In the genomic region with DNA sequence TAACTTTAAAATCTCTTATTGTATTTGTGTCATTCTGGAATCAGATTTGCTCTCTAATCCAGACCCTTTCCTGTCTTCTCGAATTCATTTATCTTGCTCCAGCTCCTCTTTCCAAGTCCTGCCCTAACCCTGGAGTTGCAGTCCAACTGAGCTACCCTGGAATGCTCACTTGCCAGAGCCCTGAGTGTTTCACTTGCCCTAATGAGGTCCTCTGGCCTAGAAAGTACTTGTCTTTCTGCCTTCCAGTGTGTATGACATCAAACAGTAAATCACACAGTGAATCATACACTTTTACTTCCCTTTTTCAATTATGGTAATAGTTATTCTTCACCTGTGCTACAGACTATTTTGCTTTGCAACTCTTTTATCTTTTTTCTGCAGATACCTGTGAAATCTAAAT, we compare ENCODE assay signal across 7 cellular contexts.
A peak's percentile ranks its signal among the peaks of the same experiment; 100 is the strongest.
DNase-seq lines count a peak whose midpoint lies in the region; ATAC-seq, FAIRE-seq and TF ChIP-seq lines count a peak whose summit lies in the region.

No MANE protein-coding gene starts in this region.

- H3K4me3 ChIP-seq in bronchial epithelial cell (ENCODE audit: low read depth, low read length): no peak overlapping the region

- H3K27ac ChIP-seq in caudate nucleus (ENCODE audit: low read depth, low read length): no peak overlapping the region

- TF ChIP-seq CTCF in bronchial epithelial cell (IDR thresholded peaks at IDR 0.05; ENCODE audit: insufficient read depth, low read length, severe bottlenecking): no peak

- H3K4me1 Mint-ChIP-seq in stimulated activated effector memory CD8-positive, alpha-beta T cell treated with anti-CD3 and anti-CD28 coated beads, Interleukin-12 subunit alpha, Interleukin-12 subunit beta, amount 100 ng/mL, for 72 hours: peaks cover 51% of the 10 kb centered on the region

- no peaks in the 10 kb centered on the region for H3K36me3 ChIP-seq in bronchial epithelial cell (ENCODE audit: control insufficient read depth, insufficient read depth, low read length)

- H3K27ac Mint-ChIP-seq in stimulated activated effector memory CD8-positive, alpha-beta T cell treated with anti-CD3 and anti-CD28 coated beads, Interleukin-12 subunit alpha, Interleukin-12 subunit beta, amount 100 ng/mL, for 72 hours: peak overlapping the region; percentile 54

- H3K4me3 Mint-ChIP-seq in stimulated activated effector memory CD8-positive, alpha-beta T cell treated with anti-CD3 and anti-CD28 coated beads, Interleukin-12 subunit alpha, Interleukin-12 subunit beta, amount 100 ng/mL, for 72 hours: peak overlapping the region; percentile 31

- FAIRE-seq in bronchial epithelial cell (lab: Jason Lieb, UNC): no peak

- H3K9me3 Mint-ChIP-seq in stimulated activated effector memory CD8-positive, alpha-beta T cell treated with anti-CD3 and anti-CD28 coated beads, Interleukin-12 subunit alpha, Interleukin-12 subunit beta, amount 100 ng/mL, for 72 hours: peaks cover 3% of the 10 kb centered on the region

- peak; percentile 96 for ATAC-seq in GM18519 (IDR thresholded peaks at IDR 0.05; ENCODE audit: low FRiP score, unreplicated experiment)
- peak; percentile 98 for ATAC-seq in GM21825 (IDR thresholded peaks at IDR 0.05; ENCODE audit: unreplicated experiment)
- ATAC-seq in stimulated activated effector memory CD8-positive, alpha-beta T cell treated with anti-CD3 and anti-CD28 coated beads, Interleukin-12 subunit alpha, Interleukin-12 subunit beta, amount 100 ng/mL, for 72 hours: peak; percentile 89

- no peaks in the 10 kb centered on the region for H3K36me3 Mint-ChIP-seq in stimulated activated effector memory CD8-positive, alpha-beta T cell treated with anti-CD3 and anti-CD28 coated beads, Interleukin-12 subunit alpha, Interleukin-12 subunit beta, amount 100 ng/mL, for 72 hours

- DNase-seq in M059J (ENCODE audit: low read depth) (peak; percentile 86), bronchial epithelial cell (ENCODE audit: low read depth) (peak; percentile 81), NCI-H2196 (lab: John Stamatoyannopoulos, UW; ENCODE audit: unreplicated experiment) (no peak), caudate nucleus (lab: John Stamatoyannopoulos, UW) (no peak)
- peak in 1 of 2 donors; percentile 60 for DNase-seq in stimulated activated effector memory CD8-positive, alpha-beta T cell treated with anti-CD3 and anti-CD28 coated beads, Interleukin-12 subunit alpha, Interleukin-12 subunit beta, amount 100 ng/mL, for 72 hours (ENCODE audit: low spot score in 2 of 2)

- no peaks in the 10 kb centered on the region for H3K27me3 ChIP-seq in bronchial epithelial cell (ENCODE audit: control insufficient read depth, insufficient read depth, low read length)

Comparison
In these comparisons a context has a peak if more than half of its experiments do, and no peak if none do; other contexts are left out.
1. DNase-seq: peak in M059J (single experiment) and bronchial epithelial cell (single experiment); none in NCI-H2196 (single experiment) and caudate nucleus (0 of 61).
2. Peak in every context shown above with its lines, with median percentiles within 50 percentile points of each other: ATAC-seq.